Comparison of ENCODE assay signal across 1 cellular context in the genomic region with DNA sequence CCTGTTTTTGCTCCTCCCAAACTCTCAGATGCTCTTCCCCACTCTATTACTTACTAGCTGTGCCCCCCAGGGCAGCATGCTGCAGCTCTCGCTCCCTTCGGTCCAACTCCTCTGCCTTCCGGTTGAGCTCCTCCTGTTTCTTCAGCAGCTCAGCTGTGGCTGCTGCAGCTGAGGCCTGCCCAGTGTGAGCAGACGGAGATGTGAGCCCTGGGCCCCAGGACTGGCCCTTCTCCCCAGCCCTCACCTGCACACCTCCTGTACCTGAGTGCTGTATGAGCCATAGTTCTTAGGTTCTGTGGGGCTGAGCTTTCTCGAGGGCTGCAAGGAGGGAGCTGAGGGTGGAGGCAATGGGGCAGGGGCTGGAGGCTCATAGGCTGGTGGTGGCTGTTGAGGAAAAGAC.
TF ChIP-seq lines count a peak whose summit lies in the region.

No MANE protein-coding gene starts in this region.

TF ChIP-seq in GM23338, 12 proteins besides CTCF, POLR2A, EP300 and RAD21:
- TF ChIP-seq CREB1 (CRISPR knock-in tag; IDR thresholded peaks at IDR 0.05; ENCODE audit: low read depth) (no peak), EZH2 (IDR thresholded peaks at IDR 0.05; ENCODE audit: low read depth, unreplicated experiment) (no peak), JUNB (IDR thresholded peaks at IDR 0.05; ENCODE audit: unreplicated experiment) (no peak), POLR2AphosphoS5 (IDR thresholded peaks at IDR 0.05; ENCODE audit: low read depth) (no peak), NANOG (IDR thresholded peaks at IDR 0.05; ENCODE audit: borderline replicate concordance) (no peak), ZNF331 (CRISPR knock-in tag; IDR thresholded peaks at IDR 0.05; ENCODE audit: low read depth) (no peak), EZH2phosphoT487 (IDR thresholded peaks at IDR 0.05; ENCODE audit: unreplicated experiment) (no peak), ZNF114 (CRISPR knock-in tag; IDR thresholded peaks at IDR 0.05) (no peak)
- TF ChIP-seq, protein P1, sequence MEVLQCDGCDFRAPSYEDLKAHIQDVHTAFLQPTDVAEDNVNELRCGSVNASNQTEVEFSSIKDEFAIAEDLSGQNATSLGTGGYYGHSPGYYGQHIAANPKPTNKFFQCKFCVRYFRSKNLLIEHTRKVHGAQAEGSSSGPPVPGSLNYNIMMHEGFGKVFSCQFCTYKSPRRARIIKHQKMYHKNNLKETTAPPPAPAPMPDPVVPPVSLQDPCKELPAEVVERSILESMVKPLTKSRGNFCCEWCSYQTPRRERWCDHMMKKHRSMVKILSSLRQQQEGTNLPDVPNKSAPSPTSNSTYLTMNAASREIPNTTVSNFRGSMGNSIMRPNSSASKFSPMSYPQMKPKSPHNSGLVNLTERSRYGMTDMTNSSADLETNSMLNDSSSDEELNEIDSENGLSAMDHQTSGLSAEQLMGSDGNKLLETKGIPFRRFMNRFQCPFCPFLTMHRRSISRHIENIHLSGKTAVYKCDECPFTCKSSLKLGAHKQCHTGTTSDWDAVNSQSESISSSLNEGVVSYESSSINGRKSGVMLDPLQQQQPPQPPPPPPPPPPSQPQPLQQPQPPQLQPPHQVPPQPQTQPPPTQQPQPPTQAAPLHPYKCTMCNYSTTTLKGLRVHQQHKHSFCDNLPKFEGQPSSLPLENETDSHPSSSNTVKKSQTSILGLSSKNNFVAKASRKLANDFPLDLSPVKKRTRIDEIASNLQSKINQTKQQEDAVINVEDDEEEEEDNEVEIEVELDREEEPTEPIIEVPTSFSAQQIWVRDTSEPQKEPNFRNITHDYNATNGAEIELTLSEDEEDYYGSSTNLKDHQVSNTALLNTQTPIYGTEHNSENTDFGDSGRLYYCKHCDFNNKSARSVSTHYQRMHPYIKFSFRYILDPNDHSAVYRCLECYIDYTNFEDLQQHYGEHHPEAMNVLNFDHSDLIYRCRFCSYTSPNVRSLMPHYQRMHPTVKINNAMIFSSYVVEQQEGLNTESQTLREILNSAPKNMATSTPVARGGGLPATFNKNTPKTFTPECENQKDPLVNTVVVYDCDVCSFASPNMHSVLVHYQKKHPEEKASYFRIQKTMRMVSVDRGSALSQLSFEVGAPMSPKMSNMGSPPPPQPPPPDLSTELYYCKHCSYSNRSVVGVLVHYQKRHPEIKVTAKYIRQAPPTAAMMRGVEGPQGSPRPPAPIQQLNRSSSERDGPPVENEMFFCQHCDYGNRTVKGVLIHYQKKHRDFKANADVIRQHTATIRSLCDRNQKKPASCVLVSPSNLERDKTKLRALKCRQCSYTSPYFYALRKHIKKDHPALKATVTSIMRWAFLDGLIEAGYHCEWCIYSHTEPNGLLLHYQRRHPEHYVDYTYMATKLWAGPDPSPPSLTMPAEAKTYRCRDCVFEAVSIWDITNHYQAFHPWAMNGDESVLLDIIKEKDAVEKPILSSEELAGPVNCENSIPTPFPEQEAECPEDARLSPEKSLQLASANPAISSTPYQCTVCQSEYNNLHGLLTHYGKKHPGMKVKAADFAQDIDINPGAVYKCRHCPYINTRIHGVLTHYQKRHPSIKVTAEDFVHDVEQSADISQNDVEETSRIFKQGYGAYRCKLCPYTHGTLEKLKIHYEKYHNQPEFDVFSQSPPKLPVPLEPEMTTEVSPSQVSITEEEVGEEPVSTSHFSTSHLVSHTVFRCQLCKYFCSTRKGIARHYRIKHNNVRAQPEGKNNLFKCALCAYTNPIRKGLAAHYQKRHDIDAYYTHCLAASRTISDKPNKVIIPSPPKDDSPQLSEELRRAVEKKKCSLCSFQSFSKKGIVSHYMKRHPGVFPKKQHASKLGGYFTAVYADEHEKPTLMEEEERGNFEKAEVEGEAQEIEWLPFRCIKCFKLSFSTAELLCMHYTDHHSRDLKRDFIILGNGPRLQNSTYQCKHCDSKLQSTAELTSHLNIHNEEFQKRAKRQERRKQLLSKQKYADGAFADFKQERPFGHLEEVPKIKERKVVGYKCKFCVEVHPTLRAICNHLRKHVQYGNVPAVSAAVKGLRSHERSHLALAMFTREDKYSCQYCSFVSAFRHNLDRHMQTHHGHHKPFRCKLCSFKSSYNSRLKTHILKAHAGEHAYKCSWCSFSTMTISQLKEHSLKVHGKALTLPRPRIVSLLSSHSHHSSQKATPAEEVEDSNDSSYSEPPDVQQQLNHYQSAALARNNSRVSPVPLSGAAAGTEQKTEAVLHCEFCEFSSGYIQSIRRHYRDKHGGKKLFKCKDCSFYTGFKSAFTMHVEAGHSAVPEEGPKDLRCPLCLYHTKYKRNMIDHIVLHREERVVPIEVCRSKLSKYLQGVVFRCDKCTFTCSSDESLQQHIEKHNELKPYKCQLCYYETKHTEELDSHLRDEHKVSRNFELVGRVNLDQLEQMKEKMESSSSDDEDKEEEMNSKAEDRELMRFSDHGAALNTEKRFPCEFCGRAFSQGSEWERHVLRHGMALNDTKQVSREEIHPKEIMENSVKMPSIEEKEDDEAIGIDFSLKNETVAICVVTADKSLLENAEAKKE (CRISPR knock-in tag; IDR thresholded peaks at IDR 0.05), result no peak
- TF ChIP-seq, protein P2, sequence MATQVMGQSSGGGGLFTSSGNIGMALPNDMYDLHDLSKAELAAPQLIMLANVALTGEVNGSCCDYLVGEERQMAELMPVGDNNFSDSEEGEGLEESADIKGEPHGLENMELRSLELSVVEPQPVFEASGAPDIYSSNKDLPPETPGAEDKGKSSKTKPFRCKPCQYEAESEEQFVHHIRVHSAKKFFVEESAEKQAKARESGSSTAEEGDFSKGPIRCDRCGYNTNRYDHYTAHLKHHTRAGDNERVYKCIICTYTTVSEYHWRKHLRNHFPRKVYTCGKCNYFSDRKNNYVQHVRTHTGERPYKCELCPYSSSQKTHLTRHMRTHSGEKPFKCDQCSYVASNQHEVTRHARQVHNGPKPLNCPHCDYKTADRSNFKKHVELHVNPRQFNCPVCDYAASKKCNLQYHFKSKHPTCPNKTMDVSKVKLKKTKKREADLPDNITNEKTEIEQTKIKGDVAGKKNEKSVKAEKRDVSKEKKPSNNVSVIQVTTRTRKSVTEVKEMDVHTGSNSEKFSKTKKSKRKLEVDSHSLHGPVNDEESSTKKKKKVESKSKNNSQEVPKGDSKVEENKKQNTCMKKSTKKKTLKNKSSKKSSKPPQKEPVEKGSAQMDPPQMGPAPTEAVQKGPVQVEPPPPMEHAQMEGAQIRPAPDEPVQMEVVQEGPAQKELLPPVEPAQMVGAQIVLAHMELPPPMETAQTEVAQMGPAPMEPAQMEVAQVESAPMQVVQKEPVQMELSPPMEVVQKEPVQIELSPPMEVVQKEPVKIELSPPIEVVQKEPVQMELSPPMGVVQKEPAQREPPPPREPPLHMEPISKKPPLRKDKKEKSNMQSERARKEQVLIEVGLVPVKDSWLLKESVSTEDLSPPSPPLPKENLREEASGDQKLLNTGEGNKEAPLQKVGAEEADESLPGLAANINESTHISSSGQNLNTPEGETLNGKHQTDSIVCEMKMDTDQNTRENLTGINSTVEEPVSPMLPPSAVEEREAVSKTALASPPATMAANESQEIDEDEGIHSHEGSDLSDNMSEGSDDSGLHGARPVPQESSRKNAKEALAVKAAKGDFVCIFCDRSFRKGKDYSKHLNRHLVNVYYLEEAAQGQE (IDR thresholded peaks at IDR 0.05; ENCODE audit: unreplicated experiment), result no peak
- TF ChIP-seq, protein P3, sequence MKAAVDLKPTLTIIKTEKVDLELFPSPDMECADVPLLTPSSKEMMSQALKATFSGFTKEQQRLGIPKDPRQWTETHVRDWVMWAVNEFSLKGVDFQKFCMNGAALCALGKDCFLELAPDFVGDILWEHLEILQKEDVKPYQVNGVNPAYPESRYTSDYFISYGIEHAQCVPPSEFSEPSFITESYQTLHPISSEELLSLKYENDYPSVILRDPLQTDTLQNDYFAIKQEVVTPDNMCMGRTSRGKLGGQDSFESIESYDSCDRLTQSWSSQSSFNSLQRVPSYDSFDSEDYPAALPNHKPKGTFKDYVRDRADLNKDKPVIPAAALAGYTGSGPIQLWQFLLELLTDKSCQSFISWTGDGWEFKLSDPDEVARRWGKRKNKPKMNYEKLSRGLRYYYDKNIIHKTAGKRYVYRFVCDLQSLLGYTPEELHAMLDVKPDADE (IDR thresholded peaks at IDR 0.05), result no peak
